12 cellular contexts compared by ENCODE assay signal in genomic region chr2:9231291-9232165, GRCh38. TPM values are rescaled to one million over a fixed set of nuclear protein-coding genes. Genes with fewer than 3 reads are reported as not detected.
DNase-seq lines count a peak whose midpoint lies in the region; FAIRE-seq and TF ChIP-seq lines count a peak whose summit lies in the region.
"Had no signal": no experiment of that assay in that cellular context is flagged by ENCODE, and none has a peak within 500 bp of the region (broad histone marks: within the 10 kb centered on the region; RNA-seq: fewer than 3 reads in every experiment).

No MANE protein-coding gene starts in this region.

- H2AFZ ChIP-seq in keratinocyte (ENCODE audit: control insufficient read depth, low read length): no peak overlapping the region

- H3K4me3 ChIP-seq in keratinocyte (ENCODE audit: control insufficient read depth in 2 of 3, extremely low read depth in 1 of 3, insufficient read depth in 2 of 3, low read depth in 1 of 3, low read length in 3 of 3) (peak overlapping the region in 1 of 3 experiments; percentile 8), skeletal muscle satellite cell (ENCODE audit: low read length) (peak overlapping the region; percentile 41)

- H3K9me1 ChIP-seq in keratinocyte (ENCODE audit: control insufficient read depth, extremely low read depth, insufficient read depth, low read length): peaks cover 6% of the 10 kb centered on the region

- H3K36me3 ChIP-seq in keratinocyte (ENCODE audit: control insufficient read depth in 2 of 2, extremely low read depth in 1 of 2, insufficient read depth in 2 of 2, low read length in 2 of 2) (peaks cover 0 to 3% of the 10 kb centered on the region in 2 experiments), skeletal muscle satellite cell (ENCODE audit: insufficient read depth, low read length) (peaks cover 9% of the 10 kb centered on the region)

- TF ChIP-seq CTCF in keratinocyte (optimal IDR thresholded peaks at IDR 0.05 in 1 of 3, IDR thresholded peaks at IDR 0.05 in 1 of 3, conservative IDR thresholded peaks at IDR 0.05 in 1 of 3; ENCODE audit: extremely low read depth in 1 of 3, insufficient read depth in 2 of 3, low read length in 3 of 3): peak in 2 of 3 experiments; percentile 12 to 26

- peak overlapping the region; percentile 56 for H3K27ac ChIP-seq in keratinocyte (ENCODE audit: control insufficient read depth, insufficient read depth, low read length)
- H3K27ac ChIP-seq: 22Rv1 had no signal

- H3K9ac ChIP-seq in keratinocyte (ENCODE audit: control insufficient read depth, extremely low read depth, insufficient read depth, low read length): peak overlapping the region; percentile 26
- peak overlapping the region; percentile 73 for H3K9ac ChIP-seq in skeletal muscle satellite cell (ENCODE audit: low read depth, low read length)

- peak; percentile 66 for FAIRE-seq in keratinocyte (lab: Jason Lieb, UNC)

- dilution Hi-C loops in keratinocyte (cut with MboI; ENCODE audit: extremely low pct_ligation_motif_present, low sequenced_read_pairs): no loop called here

- H3K4me2 ChIP-seq in keratinocyte (ENCODE audit: control insufficient read depth, extremely low read depth, insufficient read depth, low read depth, low read length): peak overlapping the region; percentile 69
- peak overlapping the region; percentile 65 for H3K4me2 ChIP-seq in skeletal muscle satellite cell (ENCODE audit: low read length)

- DNase-seq in DMS53 (lab: John Stamatoyannopoulos, UW): peak; percentile 41
- DNase-seq in DMS53 treated with DMSO at 0.1 percent for 48 hours (lab: John Stamatoyannopoulos, UW; ENCODE audit: unreplicated experiment): no peak
- peak; percentile 28 for DNase-seq in SKM-1 (lab: John Stamatoyannopoulos, UW; ENCODE audit: unreplicated experiment)
- no peak for DNase-seq in keratinocyte (ENCODE audit: low read depth, low spot score)
- DNase-seq in NCI-H2081 treated with DMSO at 0.1 percent for 48 hours (lab: John Stamatoyannopoulos, UW): no peak
- DNase-seq in activated T-cell treated with anti-CD3 and anti-CD28 coated beads for 4 hours: no peak
- no peak for DNase-seq in HUDEP-2 (lab: John Stamatoyannopoulos, UW; ENCODE audit: unreplicated experiment in 76 of 76)
- DNase-seq: HCEC 1CT; NCI-H2171; stimulated activated naive CD8-positive, alpha-beta T cell treated with anti-CD3 and anti-CD28 coated beads, Interleukin-15, Interleukin-2, amounts not matched to agents 100 U/mL and 50 U/mL, for 24 hours had no signal

- no peaks in the 10 kb centered on the region for H4K20me1 ChIP-seq in keratinocyte (ENCODE audit: control insufficient read depth, extremely low read depth, insufficient read depth, low read length)

- H3K4me1 ChIP-seq in keratinocyte (ENCODE audit: control insufficient read depth, extremely low read depth, insufficient read depth, low read length): peaks cover 88% of the 10 kb centered on the region
- peaks cover 98% of the 10 kb centered on the region for H3K4me1 ChIP-seq in skeletal muscle satellite cell (ENCODE audit: control insufficient read depth, insufficient read depth, low read length)

- H3K9me3 ChIP-seq in keratinocyte (ENCODE audit: control insufficient read depth, low read depth, low read length) (no peaks in the 10 kb centered on the region), skeletal muscle satellite cell (replicated peaks; ENCODE audit: low read length) (no peaks in the 10 kb centered on the region)

- peaks cover 84% of the 10 kb centered on the region for H3K79me2 ChIP-seq in keratinocyte (ENCODE audit: control insufficient read depth, insufficient read depth, low read length)

- H3K27me3 ChIP-seq in keratinocyte (ENCODE audit: control insufficient read depth, extremely low read depth, insufficient read depth, low read length) (no peaks in the 10 kb centered on the region), skeletal muscle satellite cell (ENCODE audit: control insufficient read depth, insufficient read depth, low read length) (no peaks in the 10 kb centered on the region)

RNA-seq across cellular contexts. Expression of gene ASAP2, which starts 24.9 kb away (rescaled TPM):
- 30.7 to 59.6 TPM (median 54.2 TPM) in 3 replicates for polyA plus RNA-seq in keratinocyte
- polyA plus RNA-seq in keratinocyte (2011; ENCODE audit: low read depth): 44.6 TPM
- polyA plus RNA-seq in keratinocyte (2011; cell fraction: cytosol; rRNA removed): 37.2 and 58.2 TPM in 2 replicates
- 62.7 and 72.9 TPM in 2 replicates for polyA plus RNA-seq in keratinocyte (2011; cell fraction: nucleus; rRNA removed)
- polyA plus RNA-seq in keratinocyte (2012; ENCODE audit: low replicate concordance): 21.4 and 42.3 TPM in 2 replicates
- polyA minus RNA-seq in keratinocyte: 32.0 to 96.8 TPM (median 59.0 TPM) in 3 replicates
- 34.7 TPM for polyA minus RNA-seq in keratinocyte (2011; cell fraction: cytosol; rRNA and poly(A)+ RNA removed)
- 47.7 and 89.0 TPM in 2 replicates for polyA minus RNA-seq in keratinocyte (2011; cell fraction: nucleus; rRNA and poly(A)+ RNA removed)
- 43.7 and 51.2 TPM in 2 replicates for total RNA-seq in skeletal muscle satellite cell (2012; rRNA removed)

Comparison
In these comparisons a context has a peak if more than half of its experiments do, and no peak if none do; other contexts are left out.
1. DNase-seq: peak in DMS53 (single experiment) and SKM-1 (single experiment); none in DMS53 treated with DMSO at 0.1 percent for 48 hours (single experiment), keratinocyte (single experiment), NCI-H2081 treated with DMSO at 0.1 percent for 48 hours (single experiment), activated T-cell treated with anti-CD3 and anti-CD28 coated beads for 4 hours (single experiment) and HUDEP-2 (0 of 76).